Comparison of ENCODE assay signal across 24 cellular contexts in genomic region chr6:44307217-44307616, GRCh38. TPM values are rescaled to one million over a fixed set of nuclear protein-coding genes. Genes with fewer than 3 reads are reported as not detected.
"Had no signal": no experiment of that assay in that cellular context is flagged by ENCODE, and none has a peak within 500 bp of the region (broad histone marks: within the 10 kb centered on the region; RNA-seq: fewer than 3 reads in every experiment).

No MANE protein-coding gene starts in this region.

- H3K27me3 ChIP-seq: spleen, tibial artery had no signal

- H3K27ac ChIP-seq: spleen, tibial artery had no signal

- H3K4me3 Mint-ChIP-seq: activated CD4-positive, alpha-beta memory T cell treated with anti-CD3 and anti-CD28 coated beads, Interleukin-2, amount 10 ng/mL, durations not matched to agents 7 days and 5 days; activated CD4-positive, alpha-beta T cell treated with anti-CD3 and anti-CD28 coated beads for 36 hours; activated CD8-positive, alpha-beta memory T cell treated with anti-CD3 and anti-CD28 coated beads, Interleukin-2, amount 10 ng/mL, durations not matched to agents 7 days and 5 days; activated naive CD8-positive, alpha-beta T cell; mesothelial cell of epicardium; natural killer cell treated with Interleukin-12 subunit alpha and Interleukin-12 subunit beta and Interleukin-15 and Interleukin-18, amount 100 ng/mL, for 72 hours; T-helper 2 cell treated with Interferon-gamma antibody and Interleukin-4, amounts not matched to agents 5 μg/mL and 100 μg/mL, for 36 hours; WTC11 had no signal

- H3K9me3 Mint-ChIP-seq: activated CD4-positive, alpha-beta memory T cell treated with anti-CD3 and anti-CD28 coated beads, Interleukin-2, amount 10 ng/mL, durations not matched to agents 7 days and 5 days; mesothelial cell of epicardium; natural killer cell treated with Interleukin-12 subunit alpha and Interleukin-12 subunit beta and Interleukin-15 and Interleukin-18, amount 100 ng/mL, for 72 hours; T-helper 2 cell treated with Interferon-gamma antibody and Interleukin-4, amounts not matched to agents 5 μg/mL and 100 μg/mL, for 36 hours; WTC11 had no signal

- ATAC-seq: activated CD4-positive, alpha-beta T cell treated with anti-CD3 and anti-CD28 coated beads for 36 hours; activated CD8-positive, alpha-beta memory T cell treated with anti-CD3 and anti-CD28 coated beads, Interleukin-2, amount 10 ng/mL, durations not matched to agents 7 days and 5 days; natural killer cell treated with Interleukin-12 subunit alpha and Interleukin-12 subunit beta and Interleukin-15 and Interleukin-18, amount 100 ng/mL, for 72 hours; WTC11 had no signal

- H3K27ac Mint-ChIP-seq: activated CD4-positive, alpha-beta memory T cell treated with anti-CD3 and anti-CD28 coated beads, Interleukin-2, amount 10 ng/mL, durations not matched to agents 7 days and 5 days; activated CD4-positive, alpha-beta T cell treated with anti-CD3 and anti-CD28 coated beads for 36 hours; activated CD8-positive, alpha-beta memory T cell treated with anti-CD3 and anti-CD28 coated beads, Interleukin-2, amount 10 ng/mL, durations not matched to agents 7 days and 5 days; activated naive CD8-positive, alpha-beta T cell; mesothelial cell of epicardium; natural killer cell treated with Interleukin-12 subunit alpha and Interleukin-12 subunit beta and Interleukin-15 and Interleukin-18, amount 100 ng/mL, for 72 hours; T-helper 2 cell treated with Interferon-gamma antibody and Interleukin-4, amounts not matched to agents 5 μg/mL and 100 μg/mL, for 36 hours; WTC11 had no signal

- DNase-seq: activated CD4-positive, alpha-beta memory T cell treated with anti-CD3 and anti-CD28 coated beads, Interleukin-2, amount 10 ng/mL, durations not matched to agents 7 days and 5 days; activated CD4-positive, alpha-beta T cell treated with anti-CD3 and anti-CD28 coated beads for 36 hours; activated CD8-positive, alpha-beta memory T cell treated with anti-CD3 and anti-CD28 coated beads, Interleukin-2, amount 10 ng/mL, durations not matched to agents 7 days and 5 days; cerebellar nuclear complex; cortex of kidney; erythroblast; hypothalamus; islet precursor cell; spleen; stimulated activated naive CD4-positive, alpha-beta T cell; substantia nigra; tibial artery had no signal

- FAIRE-seq: bronchial epithelial cell, endometrium, frontal cortex, TTC549 had no signal

- H3K4me3 ChIP-seq: lung, spleen, tibial artery had no signal

- H3K9me3 ChIP-seq: spleen, tibial artery had no signal

RNA-seq across cellular contexts. Expression of gene SPATS1, which starts 35.2 kb away (rescaled TPM):
- total RNA-seq: activated CD4-positive, alpha-beta memory T cell treated with anti-CD3 and anti-CD28 coated beads, Interleukin-2, amount 10 ng/mL, durations not matched to agents 7 days and 5 days; activated CD4-positive, alpha-beta T cell treated with anti-CD3 and anti-CD28 coated beads for 36 hours; activated CD8-positive, alpha-beta memory T cell treated with anti-CD3 and anti-CD28 coated beads, Interleukin-2, amount 10 ng/mL, durations not matched to agents 7 days and 5 days; bronchial epithelial cell; mesothelial cell of epicardium; natural killer cell treated with Interleukin-12 subunit alpha and Interleukin-12 subunit beta and Interleukin-15 and Interleukin-18, amount 100 ng/mL, for 72 hours; renal cortical epithelial cell; spleen; urinary bladder; WTC11 had no signal
- polyA plus RNA-seq: spleen, urinary bladder had no signal

RNA-seq across cellular contexts. Expression of gene TMEM151B, which starts 37.0 kb away (rescaled TPM):
- total RNA-seq: activated CD4-positive, alpha-beta memory T cell treated with anti-CD3 and anti-CD28 coated beads, Interleukin-2, amount 10 ng/mL, durations not matched to agents 7 days and 5 days; bronchial epithelial cell; natural killer cell treated with Interleukin-12 subunit alpha and Interleukin-12 subunit beta and Interleukin-15 and Interleukin-18, amount 100 ng/mL, for 72 hours; renal cortical epithelial cell had no signal
